ENCODE assay signal across 28 cellular contexts in genomic region chr4:121885115-121885514, GRCh38.
"Had no signal": no experiment of that assay in that cellular context is flagged by ENCODE, and none has a peak within 500 bp of the region (broad histone marks: within the 10 kb centered on the region; RNA-seq: fewer than 3 reads in every experiment).

No MANE protein-coding gene starts in this region.

- ATAC-seq: activated CD4-positive, alpha-beta T cell treated with anti-CD3 and anti-CD28 coated beads for 36 hours; activated CD8-positive, alpha-beta memory T cell treated with anti-CD3 and anti-CD28 coated beads, Interleukin-2, amount 10 ng/mL, durations not matched to agents 7 days and 5 days; activated CD8-positive, alpha-beta T cell treated with anti-CD3 and anti-CD28 coated beads, Interleukin-2, amount 10 ng/mL, durations not matched to agents 7 days and 5 days; activated naive CD8-positive, alpha-beta T cell treated with anti-CD3 and anti-CD28 coated beads, Interleukin-2, amount 50 U/mL, for 24 hours; body of pancreas; effector memory CD8-positive, alpha-beta T cell; foreskin keratinocyte; gastrocnemius medialis; heart right ventricle had no signal

- DNase-seq: activated CD4-positive, alpha-beta memory T cell treated with anti-CD3 and anti-CD28 coated beads for 36 hours; activated CD4-positive, alpha-beta T cell treated with anti-CD3 and anti-CD28 coated beads for 36 hours; activated CD4-positive, alpha-beta T cell treated with anti-CD3 and anti-CD28 coated beads, Interleukin-2, amount 10 ng/mL, durations not matched to agents 24 days and 14 days; activated CD4-positive, CD25-positive, alpha-beta regulatory T cell; activated CD4-positive, CD25-positive, alpha-beta regulatory T cell treated with anti-CD3 and anti-CD28 coated beads, Interleukin-2, amount 50 U/mL, for 72 hours; activated CD8-positive, alpha-beta memory T cell treated with anti-CD3 and anti-CD28 coated beads, Interleukin-2, amount 10 ng/mL, durations not matched to agents 7 days and 5 days; activated CD8-positive, alpha-beta memory T cell treated with anti-CD3 and anti-CD28 coated beads, Interleukin-2, amount 50 U/mL, for 4 hours; activated CD8-positive, alpha-beta T cell treated with anti-CD3 and anti-CD28 coated beads, Interleukin-2, amount 10 ng/mL, durations not matched to agents 7 days and 5 days; activated effector memory CD4-positive, alpha-beta T cell treated with anti-CD3 and anti-CD28 coated beads, Interleukin-2, amount 50 U/mL, for 16 hours; activated naive CD4-positive, alpha-beta T cell treated with anti-CD3 and anti-CD28 coated beads for 36 hours; activated naive CD8-positive, alpha-beta T cell treated with anti-CD3 and anti-CD28 coated beads for 36 hours; activated naive CD8-positive, alpha-beta T cell treated with anti-CD3 and anti-CD28 coated beads, Interleukin-2, amount 50 U/mL, for 24 hours; activated T-cell treated with anti-CD3 and anti-CD28 coated beads, Interleukin-2, amount 50 U/mL, for 1 hour; activated T-cell treated with anti-CD3 and anti-CD28 coated beads, Interleukin-2, amount 50 U/mL, for 48 hours; adrenal gland; amygdala; aorta; body of pancreas; caudate nucleus; cortex of kidney; dermis blood vessel endothelial cell; effector CD4-positive, alpha-beta T cell; effector memory CD8-positive, alpha-beta T cell; erythroblast; foreskin keratinocyte; gastrocnemius medialis; heart right ventricle; T1000 had no signal
